ENCODE assay signal across 1 cellular context in genomic region chr16:87853411-87854052, GRCh38.
TF ChIP-seq lines count a peak whose summit lies in the region.

No MANE protein-coding gene starts in this region.

TF ChIP-seq in HepG2, 621 proteins besides CTCF, POLR2A, EP300 and RAD21 (continued from another document and continues in another):
- TF ChIP-seq SNAPC4 (CRISPR knock-in tag; IDR thresholded peaks at IDR 0.05) = 0 out of 2 replicates have a peak, but pooled peaks have one; percentile 4
- TF ChIP-seq ZFY (CRISPR knock-in tag; IDR thresholded peaks at IDR 0.05) = peak; percentile 41; the same call in 1 of the 2 replicates
- no peak for TF ChIP-seq ZSCAN30 (CRISPR knock-in tag; IDR thresholded peaks at IDR 0.05)
- TF ChIP-seq ZBTB40 (IDR thresholded peaks at IDR 0.05) = no peak
- peak; percentile 25; the same call in 1 of the 2 replicates for TF ChIP-seq ZBTB40 (CRISPR knock-in tag; IDR thresholded peaks at IDR 0.05)
- TF ChIP-seq CBX1 (IDR thresholded peaks at IDR 0.05; ENCODE audit: low read depth) = no peak
- TF ChIP-seq KLF6 (CRISPR knock-in tag; IDR thresholded peaks at IDR 0.05) = peak; percentile 86; the same call in 1 of the 2 replicates
- TF ChIP-seq ZFP82 (CRISPR knock-in tag; IDR thresholded peaks at IDR 0.05; ENCODE audit: borderline replicate concordance) = 0 out of 2 replicates have a peak, but pooled peaks have one; percentile 49
- no peak for TF ChIP-seq DDIT3 (CRISPR knock-in tag; IDR thresholded peaks at IDR 0.05)
- no peak for TF ChIP-seq MBD4 (IDR thresholded peaks at IDR 0.05; ENCODE audit: borderline replicate concordance, low read length)
- no peak for TF ChIP-seq MAFK (conservative IDR thresholded peaks at IDR 0.05 in 1 of 2, IDR thresholded peaks at IDR 0.05 in 1 of 2; ENCODE audit: low read length in 2 of 2)
- peak; percentile 63; the same call in 1 of the 2 replicates for TF ChIP-seq PHF21A (CRISPR knock-in tag; IDR thresholded peaks at IDR 0.05)
- TF ChIP-seq MZF1 (CRISPR knock-in tag; IDR thresholded peaks at IDR 0.05; ENCODE audit: borderline replicate concordance) = peak; percentile 29; the same call in 1 of the 2 replicates
- peak; percentile 90; the same call in 1 of the 2 replicates for TF ChIP-seq ZNF318 (CRISPR knock-in tag; IDR thresholded peaks at IDR 0.05)
- TF ChIP-seq IRF1 (CRISPR knock-in tag; IDR thresholded peaks at IDR 0.05; ENCODE audit: low read depth) = no peak
- TF ChIP-seq THAP7 (CRISPR knock-in tag; IDR thresholded peaks at IDR 0.05) = no peak
- no peak for TF ChIP-seq ZNF446 (CRISPR knock-in tag; IDR thresholded peaks at IDR 0.05)
- no peak for TF ChIP-seq ADNP (CRISPR knock-in tag; IDR thresholded peaks at IDR 0.05)
- no peak for TF ChIP-seq ZNF17 (CRISPR knock-in tag; IDR thresholded peaks at IDR 0.05)
- TF ChIP-seq ZNF850 (CRISPR knock-in tag; conservative IDR thresholded peaks at IDR 0.05) = no peak
- TF ChIP-seq ATF1 (CRISPR knock-in tag; IDR thresholded peaks at IDR 0.05) = no peak
- peak; percentile 20; the same call in 1 of the 2 replicates for TF ChIP-seq BCL3 (CRISPR knock-in tag; IDR thresholded peaks at IDR 0.05)
- peak; percentile 76 for TF ChIP-seq SP4 (CRISPR knock-in tag; IDR thresholded peaks at IDR 0.05)
- no peak; the same call in 1 of the 2 replicates for TF ChIP-seq HHEX (CRISPR knock-in tag; IDR thresholded peaks at IDR 0.05)
- TF ChIP-seq ZNF496 (CRISPR knock-in tag; IDR thresholded peaks at IDR 0.05; ENCODE audit: insufficient replicate concordance) = no peak
